21 cellular contexts compared by ENCODE assay signal in the genomic region with DNA sequence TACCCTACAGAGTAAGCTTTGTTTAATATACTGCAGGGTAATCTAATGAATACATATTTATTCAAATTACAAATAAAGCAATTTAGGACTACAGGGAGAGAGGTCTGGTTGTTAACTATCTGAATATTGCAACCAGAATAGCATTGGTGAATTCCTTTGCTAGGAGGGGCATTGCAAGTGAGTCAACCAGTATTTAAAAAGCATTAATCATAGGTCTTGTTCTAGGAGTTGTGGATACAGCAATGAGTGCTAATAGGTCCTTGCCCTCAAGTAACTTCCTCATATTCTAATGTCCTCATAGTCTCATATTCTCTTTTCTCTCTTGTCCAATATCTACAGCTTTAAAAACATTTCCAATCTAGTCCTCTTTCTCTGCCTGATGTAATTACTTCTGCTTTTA.
DNase-seq lines count a peak whose midpoint lies in the region; ATAC-seq and TF ChIP-seq lines count a peak whose summit lies in the region.
"Had no signal": no experiment of that assay in that cellular context is flagged by ENCODE, and none has a peak within 500 bp of the region (broad histone marks: within the 10 kb centered on the region; RNA-seq: fewer than 3 reads in every experiment).

No MANE protein-coding gene starts in this region.

- DNase-seq in AG20443 (ENCODE audit: low spot score) (peak; percentile 10), LHCN-M2 (ENCODE audit: low read depth) (peak; percentile 55), epithelial cell of esophagus (ENCODE audit: low read depth) (peak; percentile 75), myocyte (ENCODE audit: low read depth) (peak; percentile 81), OCI-M1 (lab: John Stamatoyannopoulos, UW) (no peak), A172 (ENCODE audit: low spot score) (no peak), NOMO-1 (lab: John Stamatoyannopoulos, UW; ENCODE audit: unreplicated experiment in 2 of 2) (no peak)
- DNase-seq: activated CD4-positive, alpha-beta T cell treated with anti-CD3 and anti-CD28 coated beads, Interleukin-2, amount 50 U/mL, for 48 hours; activated gamma-delta T cell treated with Interleukin-2 at 50 U/mL for 16 hours; CD8-positive, alpha-beta T cell; esophagus squamous epithelium; heart left ventricle; left ventricle myocardium inferior; midbrain; NCI-H146; posterior cingulate gyrus; SJCRH30; stimulated activated CD4-positive, alpha-beta T cell treated with anti-CD3 and anti-CD28 coated beads, Interleukin-2, amount 100 ng/mL, for 24 hours; stimulated activated naive CD4-positive, alpha-beta T cell; thyroid gland had no signal

- no peak overlapping the region for H3K4me3 ChIP-seq in epithelial cell of esophagus (ENCODE audit: low read length)
- H3K4me3 ChIP-seq: esophagus squamous epithelium, heart left ventricle, left ventricle myocardium inferior, SJCRH30, thyroid gland had no signal

- TF ChIP-seq CTCF in epithelial cell of esophagus (IDR thresholded peaks at IDR 0.05; ENCODE audit: insufficient read depth, low read depth, low read length, missing control alignments), result no peak

- ATAC-seq in GM19023 (IDR thresholded peaks at IDR 0.05; ENCODE audit: unreplicated experiment), result no peak
- ATAC-seq: CD8-positive, alpha-beta T cell; heart left ventricle had no signal

Comparison
In these comparisons a context has a peak if more than half of its experiments do, and no peak if none do; other contexts are left out.
1. DNase-seq: peak in AG20443 (single experiment), LHCN-M2 (single experiment), epithelial cell of esophagus (single experiment) and myocyte (single experiment); none in OCI-M1 (single experiment), A172 (single experiment) and NOMO-1 (0 of 2).